ENCODE assay signal across 9 cellular contexts in the genomic region with DNA sequence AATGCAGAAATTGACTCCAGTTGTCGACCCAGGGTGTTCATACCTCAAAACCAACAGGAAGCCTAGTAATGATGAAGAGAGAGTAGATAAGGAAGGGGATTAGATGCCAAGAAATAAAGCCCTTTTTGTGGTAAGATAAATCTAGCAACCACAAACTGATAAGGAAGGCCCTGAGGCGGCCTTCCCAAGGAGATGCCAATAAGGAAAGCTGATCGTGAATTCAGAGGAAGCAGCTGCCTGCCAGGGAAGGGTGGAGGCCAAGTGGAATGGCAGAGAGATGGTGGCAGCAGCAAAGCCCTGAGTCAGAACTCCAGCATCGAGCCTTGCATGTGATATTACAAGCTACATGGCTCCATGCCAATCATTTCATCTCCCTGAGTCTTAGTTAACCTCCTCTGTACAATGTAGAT.
DNase-seq lines count a peak whose midpoint lies in the region; ATAC-seq and TF ChIP-seq lines count a peak whose summit lies in the region.
"Had no signal": no experiment of that assay in that cellular context is flagged by ENCODE, and none has a peak within 500 bp of the region (broad histone marks: within the 10 kb centered on the region; RNA-seq: fewer than 3 reads in every experiment).

No MANE protein-coding gene starts in this region.

- no peaks in the 10 kb centered on the region for H3K4me1 ChIP-seq in endodermal cell (ENCODE audit: control insufficient read depth, insufficient read depth, low read length)
- H3K4me1 ChIP-seq in esophagus muscularis mucosa = peaks cover 12 to 14% (median 12%) of the 10 kb centered on the region in 4 donors

- H3K36me3 ChIP-seq in endodermal cell (ENCODE audit: control insufficient read depth, insufficient read depth, low read length) (no peaks in the 10 kb centered on the region), esophagus muscularis mucosa (no peaks in the 10 kb centered on the region)

- no peak for TF ChIP-seq EP300 in esophagus muscularis mucosa (IDR thresholded peaks at IDR 0.05)

- no peak overlapping the region for H3K4me3 ChIP-seq in endodermal cell (ENCODE audit: low read length)
- no peak overlapping the region for H3K4me3 ChIP-seq in esophagus muscularis mucosa

- H3K9me3 ChIP-seq in endodermal cell (ENCODE audit: control insufficient read depth, low read length) (no peaks in the 10 kb centered on the region), esophagus muscularis mucosa (no peaks in the 10 kb centered on the region)

- TF ChIP-seq CTCF in Calu3 (IDR thresholded peaks at IDR 0.05; ENCODE audit: unreplicated experiment) = no peak
- TF ChIP-seq CTCF in endodermal cell (conservative IDR thresholded peaks at IDR 0.05) = no peak
- TF ChIP-seq CTCF in esophagus muscularis mucosa (IDR thresholded peaks at IDR 0.05) = no peak

- H3K4me1 Mint-ChIP-seq in Calu3 (ENCODE audit: low read depth, unreplicated experiment) (peaks cover 40% of the 10 kb centered on the region), endodermal cell (peaks cover 24% of the 10 kb centered on the region)

- H3K27me3 ChIP-seq in endodermal cell (ENCODE audit: control insufficient read depth, insufficient read depth, low read length, poor library complexity, severe bottlenecking) (peaks cover 17% of the 10 kb centered on the region), esophagus muscularis mucosa (no peaks in the 10 kb centered on the region)

- intact Hi-C loops in Calu3 (cut with micrococcal nuclease; ENCODE audit: unreplicated experiment) (loop anchor here (1.0 kb wide), 1 partner anchor 21 kb away; no protein-coding TSS in a partner anchor), esophagus muscularis mucosa (cut with DNase I) (no loop called here)

- DNase-seq in Calu3 (peak; percentile 79), NCI-H226 (peak; percentile 99), dedifferentiated amniotic fluid mesenchymal stem cell (ENCODE audit: extremely low spot score) (peak; percentile 68), non-pigmented ciliary epithelial cell (ENCODE audit: low read depth) (peak; percentile 84), endodermal cell (no peak), esophagus muscularis mucosa (ENCODE audit: extremely low spot score) (no peak), midbrain (lab: John Stamatoyannopoulos, UW) (no peak)
- DNase-seq: activated T-cell treated with anti-CD3 and anti-CD28 coated beads, Interleukin-2, amount 50 U/mL, for 1 hour had no signal

- H3K27ac ChIP-seq in endodermal cell (ENCODE audit: low read depth, low read length) = no peak overlapping the region
- no peak overlapping the region for H3K27ac ChIP-seq in esophagus muscularis mucosa (replicated peaks in 1 of 4)

- H3K27me3 Mint-ChIP-seq in Calu3 (ENCODE audit: unreplicated experiment) = no peaks in the 10 kb centered on the region
- peaks cover 37% of the 10 kb centered on the region for H3K27me3 Mint-ChIP-seq in endodermal cell (ENCODE audit: insufficient read depth)

- no peak overlapping the region for H3K9ac ChIP-seq in endodermal cell (ENCODE audit: extremely low read depth, low read length, poor library complexity, severe bottlenecking)

- CTCF ChIA-PET in Calu3 (lab: Charles Lee) = interaction anchor here (0.6 to 1.4 kb wide), 5 partner anchors 17 to 642 kb away, joined by 3 to 4 read pairs (median 3); no protein-coding TSS in a partner anchor

- 69 to 90% methylated on average over 2 to 4 of the region's 4 CpGs for whole genome bisulfite sequencing in endodermal cell (ENCODE audit: insufficient coverage in 1 of 2, insufficient read length in 1 of 2), 2 experiments
- 44% methylated on average over 4 of the region's 4 CpGs for WGBS in esophagus muscularis mucosa

- H3K9me3 Mint-ChIP-seq in Calu3 (ENCODE audit: low read depth, unreplicated experiment) (no peaks in the 10 kb centered on the region), endodermal cell (no peaks in the 10 kb centered on the region)

- TF ChIP-seq POLR2A in esophagus muscularis mucosa (IDR thresholded peaks at IDR 0.05; ENCODE audit: low read depth) = no peak

- no TSS peak for BruUV-seq in Calu3 (replicated peaks; lab: Mats Ljungman, UMichigan)

- no peak for ATAC-seq in HG02840 (IDR thresholded peaks at IDR 0.05; ENCODE audit: low FRiP score, unreplicated experiment)

- peak overlapping the region; percentile 73 for H3K27ac Mint-ChIP-seq in Calu3 (ENCODE audit: unreplicated experiment)
- H3K27ac Mint-ChIP-seq in endodermal cell = no peak overlapping the region

- H3K36me3 Mint-ChIP-seq in Calu3 (ENCODE audit: insufficient read depth, unreplicated experiment) = peaks cover 7% of the 10 kb centered on the region
- H3K36me3 Mint-ChIP-seq in endodermal cell (ENCODE audit: low read depth) = no peaks in the 10 kb centered on the region

- H3K4me3 Mint-ChIP-seq in Calu3 (ENCODE audit: low read depth, unreplicated experiment) = peak overlapping the region; percentile 8
- no peak overlapping the region for H3K4me3 Mint-ChIP-seq in endodermal cell

Comparison
In these comparisons a context has a peak if more than half of its experiments do, and no peak if none do; other contexts are left out.
1. DNase-seq: peak in Calu3 (single experiment), NCI-H226 (single experiment), dedifferentiated amniotic fluid mesenchymal stem cell (single experiment) and non-pigmented ciliary epithelial cell (single experiment); none in endodermal cell (single experiment), esophagus muscularis mucosa (single experiment) and midbrain (single experiment).